Comparison of ENCODE assay signal across 1 cellular context in the genomic region with DNA sequence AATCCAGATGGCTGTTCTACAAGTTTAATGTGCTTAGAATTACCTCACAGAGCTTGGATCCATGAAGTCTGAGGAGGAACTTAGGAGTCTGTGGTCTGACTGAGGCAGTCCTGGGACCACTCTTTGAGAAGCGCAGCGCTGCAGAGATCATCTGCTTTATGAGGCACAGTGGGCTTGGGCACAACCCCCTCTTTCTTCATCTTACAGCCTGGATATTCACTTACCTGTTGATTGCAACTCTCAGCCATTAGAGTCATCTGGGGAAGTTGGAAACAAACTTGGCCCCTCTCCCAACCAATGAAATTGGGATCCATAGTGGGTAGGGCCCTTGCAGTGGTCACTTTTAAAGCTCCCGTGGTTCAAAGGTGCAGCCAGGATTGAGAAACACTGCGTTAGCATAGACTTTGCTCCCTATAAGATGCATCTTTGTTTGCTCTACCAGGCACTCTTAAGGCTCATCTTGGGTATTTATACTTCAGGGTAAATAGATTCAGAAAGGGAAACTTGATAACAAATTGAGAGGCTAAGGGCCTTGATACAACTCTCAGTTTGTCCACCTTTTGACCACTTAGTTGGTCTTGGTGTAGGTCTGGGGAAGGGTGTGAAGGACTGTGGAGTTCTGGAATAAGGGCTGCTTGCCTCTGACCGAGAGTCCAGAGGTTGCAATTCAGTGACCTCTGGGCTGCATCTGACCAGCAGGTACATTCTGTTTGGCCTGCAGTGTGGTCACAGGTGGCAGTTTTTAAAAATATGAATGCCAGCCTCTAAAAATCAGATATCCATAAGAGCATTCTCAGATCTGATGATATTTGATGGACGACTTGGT.
TF ChIP-seq lines count a peak whose summit lies in the region.

No MANE protein-coding gene starts in this region.

TF ChIP-seq in GM12878, 131 proteins besides CTCF, POLR2A, EP300 and RAD21:
- TF ChIP-seq, protein P1, sequence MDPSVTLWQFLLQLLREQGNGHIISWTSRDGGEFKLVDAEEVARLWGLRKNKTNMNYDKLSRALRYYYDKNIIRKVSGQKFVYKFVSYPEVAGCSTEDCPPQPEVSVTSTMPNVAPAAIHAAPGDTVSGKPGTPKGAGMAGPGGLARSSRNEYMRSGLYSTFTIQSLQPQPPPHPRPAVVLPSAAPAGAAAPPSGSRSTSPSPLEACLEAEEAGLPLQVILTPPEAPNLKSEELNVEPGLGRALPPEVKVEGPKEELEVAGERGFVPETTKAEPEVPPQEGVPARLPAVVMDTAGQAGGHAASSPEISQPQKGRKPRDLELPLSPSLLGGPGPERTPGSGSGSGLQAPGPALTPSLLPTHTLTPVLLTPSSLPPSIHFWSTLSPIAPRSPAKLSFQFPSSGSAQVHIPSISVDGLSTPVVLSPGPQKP (IDR thresholded peaks at IDR 0.05; ENCODE audit: low read depth, low read length), result no peak
- TF ChIP-seq NBN (IDR thresholded peaks at IDR 0.05) (no peak), HDAC6 (IDR thresholded peaks at IDR 0.05; ENCODE audit: unreplicated experiment) (no peak), JUNB (IDR thresholded peaks at IDR 0.05) (no peak), CBX3 (IDR thresholded peaks at IDR 0.05; ENCODE audit: borderline replicate concordance, low read depth) (no peak)
